1 cellular context compared by ENCODE assay signal in the genomic region with DNA sequence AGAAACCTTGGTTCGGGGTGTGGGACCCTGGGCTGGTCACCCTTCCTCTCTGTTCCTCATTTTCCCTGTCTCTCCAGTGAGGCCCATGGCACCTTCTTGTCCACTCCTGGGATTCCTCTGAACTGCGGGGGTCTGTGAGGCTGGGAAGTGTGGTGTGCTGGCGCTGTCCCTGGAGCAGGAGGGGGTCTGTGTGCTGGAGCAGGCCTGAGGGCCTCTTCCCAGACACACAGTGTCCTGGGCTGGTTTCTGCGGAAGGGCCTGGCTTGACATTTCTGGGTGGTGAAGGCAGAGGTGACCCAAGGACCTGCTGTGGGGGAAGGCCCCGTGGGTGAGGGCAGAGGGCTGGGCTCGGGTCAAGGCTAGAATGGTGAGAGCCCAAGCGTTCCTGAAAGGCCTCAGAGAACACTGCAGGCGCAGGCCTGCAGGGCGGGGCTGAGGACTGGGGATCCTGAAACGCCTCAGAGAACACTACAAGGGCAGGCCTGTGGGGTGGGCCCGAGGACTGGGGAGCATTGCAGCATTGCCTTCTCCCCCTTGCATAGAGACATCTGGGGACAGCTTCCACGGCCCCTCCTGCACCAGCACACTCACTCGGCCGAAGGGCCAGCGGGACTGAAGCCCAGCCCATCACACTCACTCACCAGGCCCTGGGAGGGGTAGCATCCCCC.
A peak's percentile ranks its signal among the peaks of the same experiment; 100 is the strongest.
TF ChIP-seq lines count a peak whose summit lies in the region.

No MANE protein-coding gene starts in this region.

TF ChIP-seq in HepG2, 621 proteins besides CTCF, POLR2A, EP300 and RAD21 (continued from another document and continues in another):
- TF ChIP-seq, protein P1, sequence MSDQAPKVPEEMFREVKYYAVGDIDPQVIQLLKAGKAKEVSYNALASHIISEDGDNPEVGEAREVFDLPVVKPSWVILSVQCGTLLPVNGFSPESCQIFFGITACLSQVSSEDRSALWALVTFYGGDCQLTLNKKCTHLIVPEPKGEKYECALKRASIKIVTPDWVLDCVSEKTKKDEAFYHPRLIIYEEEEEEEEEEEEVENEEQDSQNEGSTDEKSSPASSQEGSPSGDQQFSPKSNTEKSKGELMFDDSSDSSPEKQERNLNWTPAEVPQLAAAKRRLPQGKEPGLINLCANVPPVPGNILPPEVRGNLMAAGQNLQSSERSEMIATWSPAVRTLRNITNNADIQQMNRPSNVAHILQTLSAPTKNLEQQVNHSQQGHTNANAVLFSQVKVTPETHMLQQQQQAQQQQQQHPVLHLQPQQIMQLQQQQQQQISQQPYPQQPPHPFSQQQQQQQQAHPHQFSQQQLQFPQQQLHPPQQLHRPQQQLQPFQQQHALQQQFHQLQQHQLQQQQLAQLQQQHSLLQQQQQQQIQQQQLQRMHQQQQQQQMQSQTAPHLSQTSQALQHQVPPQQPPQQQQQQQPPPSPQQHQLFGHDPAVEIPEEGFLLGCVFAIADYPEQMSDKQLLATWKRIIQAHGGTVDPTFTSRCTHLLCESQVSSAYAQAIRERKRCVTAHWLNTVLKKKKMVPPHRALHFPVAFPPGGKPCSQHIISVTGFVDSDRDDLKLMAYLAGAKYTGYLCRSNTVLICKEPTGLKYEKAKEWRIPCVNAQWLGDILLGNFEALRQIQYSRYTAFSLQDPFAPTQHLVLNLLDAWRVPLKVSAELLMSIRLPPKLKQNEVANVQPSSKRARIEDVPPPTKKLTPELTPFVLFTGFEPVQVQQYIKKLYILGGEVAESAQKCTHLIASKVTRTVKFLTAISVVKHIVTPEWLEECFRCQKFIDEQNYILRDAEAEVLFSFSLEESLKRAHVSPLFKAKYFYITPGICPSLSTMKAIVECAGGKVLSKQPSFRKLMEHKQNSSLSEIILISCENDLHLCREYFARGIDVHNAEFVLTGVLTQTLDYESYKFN (CRISPR knock-in tag; conservative IDR thresholded peaks at IDR 0.05), result peak; percentile 63
- TF ChIP-seq SKI (IDR thresholded peaks at IDR 0.05; ENCODE audit: partially characterized antibody) (peak; percentile 19), ATF2 (CRISPR knock-in tag; IDR thresholded peaks at IDR 0.05) (peak; percentile 13; the same call in 1 of the 2 replicates), RAD51 (IDR thresholded peaks at IDR 0.05; ENCODE audit: borderline replicate concordance) (no peak), RFXAP (CRISPR knock-in tag; IDR thresholded peaks at IDR 0.05; ENCODE audit: borderline replicate concordance) (no peak), TERF1 (CRISPR knock-in tag; IDR thresholded peaks at IDR 0.05) (no peak), MED13 (CRISPR knock-in tag; IDR thresholded peaks at IDR 0.05) (peak; percentile 1; the same call in 1 of the 2 replicates), ZNF839 (CRISPR knock-in tag; IDR thresholded peaks at IDR 0.05; ENCODE audit: borderline replicate concordance) (peak; percentile 25; the same call in 1 of the 2 replicates), HOXA5 (CRISPR knock-in tag; IDR thresholded peaks at IDR 0.05) (peak; percentile 12; the same call in 1 of the 2 replicates), NAIF1 (CRISPR knock-in tag; IDR thresholded peaks at IDR 0.05; ENCODE audit: borderline replicate concordance) (no peak), TAF1 (CRISPR knock-in tag; IDR thresholded peaks at IDR 0.05) (peak; percentile 48), ZNF598 (CRISPR knock-in tag; IDR thresholded peaks at IDR 0.05; ENCODE audit: borderline replicate concordance) (0 out of 2 replicates have a peak, but pooled peaks have one; percentile 21), PLRG1 (conservative IDR thresholded peaks at IDR 0.05) (no peak), ZSCAN21 (CRISPR knock-in tag; IDR thresholded peaks at IDR 0.05; ENCODE audit: borderline replicate concordance) (peak; percentile 8; the same call in 1 of the 2 replicates), SATB2 (CRISPR knock-in tag; IDR thresholded peaks at IDR 0.05) (no peak), HOXA3 (CRISPR knock-in tag; IDR thresholded peaks at IDR 0.05) (0 out of 2 replicates have a peak, but pooled peaks have one; percentile 12), ELF1 (CRISPR knock-in tag; IDR thresholded peaks at IDR 0.05) (no peak), ZNF572 (CRISPR knock-in tag; IDR thresholded peaks at IDR 0.05) (peak; percentile 78; the same call in 1 of the 2 replicates), ZNF768 (CRISPR knock-in tag; IDR thresholded peaks at IDR 0.05) (peak; percentile 63), ASH2L (IDR thresholded peaks at IDR 0.05; ENCODE audit: insufficient read length, low read depth, low read length) (peak; percentile 59), ZNF607 (CRISPR knock-in tag; IDR thresholded peaks at IDR 0.05; ENCODE audit: borderline replicate concordance) (peak; percentile 48; the same call in 1 of the 2 replicates), REPIN1 (CRISPR knock-in tag; IDR thresholded peaks at IDR 0.05; ENCODE audit: borderline replicate concordance, low read depth) (peak; percentile 59; the same call in 1 of the 2 replicates), NKX3-1 (CRISPR knock-in tag; IDR thresholded peaks at IDR 0.05) (0 out of 2 replicates have a peak, but pooled peaks have one; percentile 60), ZNF75D (CRISPR knock-in tag; IDR thresholded peaks at IDR 0.05; ENCODE audit: borderline replicate concordance) (no peak; the same call in 1 of the 2 replicates), SMAD1 (CRISPR knock-in tag; IDR thresholded peaks at IDR 0.05; ENCODE audit: borderline replicate concordance, low read depth) (no peak; the same call in 1 of the 2 replicates), ZNF446 (CRISPR knock-in tag; IDR thresholded peaks at IDR 0.05) (peak; percentile 74; the same call in 1 of the 2 replicates), PRDM10 (CRISPR knock-in tag; IDR thresholded peaks at IDR 0.05; ENCODE audit: low read depth) (0 out of 2 replicates have a peak, but pooled peaks have one; percentile 21), GATAD2A (CRISPR knock-in tag; IDR thresholded peaks at IDR 0.05) (0 out of 2 replicates have a peak, but pooled peaks have one; percentile 8), ZBTB20 (CRISPR knock-in tag; IDR thresholded peaks at IDR 0.05; ENCODE audit: borderline replicate concordance, low read depth) (0 out of 2 replicates have a peak, but pooled peaks have one; percentile 43), ZZZ3 (CRISPR knock-in tag; IDR thresholded peaks at IDR 0.05; ENCODE audit: borderline replicate concordance) (0 out of 2 replicates have a peak, but pooled peaks have one; percentile 82), JUND (CRISPR knock-in tag; IDR thresholded peaks at IDR 0.05) (no peak), MIER3 (CRISPR knock-in tag; IDR thresholded peaks at IDR 0.05; ENCODE audit: borderline replicate concordance) (peak; percentile 27; the same call in 1 of the 2 replicates), MAF1 (CRISPR knock-in tag; IDR thresholded peaks at IDR 0.05; ENCODE audit: borderline replicate concordance) (no peak)
- TF ChIP-seq, protein P2, sequence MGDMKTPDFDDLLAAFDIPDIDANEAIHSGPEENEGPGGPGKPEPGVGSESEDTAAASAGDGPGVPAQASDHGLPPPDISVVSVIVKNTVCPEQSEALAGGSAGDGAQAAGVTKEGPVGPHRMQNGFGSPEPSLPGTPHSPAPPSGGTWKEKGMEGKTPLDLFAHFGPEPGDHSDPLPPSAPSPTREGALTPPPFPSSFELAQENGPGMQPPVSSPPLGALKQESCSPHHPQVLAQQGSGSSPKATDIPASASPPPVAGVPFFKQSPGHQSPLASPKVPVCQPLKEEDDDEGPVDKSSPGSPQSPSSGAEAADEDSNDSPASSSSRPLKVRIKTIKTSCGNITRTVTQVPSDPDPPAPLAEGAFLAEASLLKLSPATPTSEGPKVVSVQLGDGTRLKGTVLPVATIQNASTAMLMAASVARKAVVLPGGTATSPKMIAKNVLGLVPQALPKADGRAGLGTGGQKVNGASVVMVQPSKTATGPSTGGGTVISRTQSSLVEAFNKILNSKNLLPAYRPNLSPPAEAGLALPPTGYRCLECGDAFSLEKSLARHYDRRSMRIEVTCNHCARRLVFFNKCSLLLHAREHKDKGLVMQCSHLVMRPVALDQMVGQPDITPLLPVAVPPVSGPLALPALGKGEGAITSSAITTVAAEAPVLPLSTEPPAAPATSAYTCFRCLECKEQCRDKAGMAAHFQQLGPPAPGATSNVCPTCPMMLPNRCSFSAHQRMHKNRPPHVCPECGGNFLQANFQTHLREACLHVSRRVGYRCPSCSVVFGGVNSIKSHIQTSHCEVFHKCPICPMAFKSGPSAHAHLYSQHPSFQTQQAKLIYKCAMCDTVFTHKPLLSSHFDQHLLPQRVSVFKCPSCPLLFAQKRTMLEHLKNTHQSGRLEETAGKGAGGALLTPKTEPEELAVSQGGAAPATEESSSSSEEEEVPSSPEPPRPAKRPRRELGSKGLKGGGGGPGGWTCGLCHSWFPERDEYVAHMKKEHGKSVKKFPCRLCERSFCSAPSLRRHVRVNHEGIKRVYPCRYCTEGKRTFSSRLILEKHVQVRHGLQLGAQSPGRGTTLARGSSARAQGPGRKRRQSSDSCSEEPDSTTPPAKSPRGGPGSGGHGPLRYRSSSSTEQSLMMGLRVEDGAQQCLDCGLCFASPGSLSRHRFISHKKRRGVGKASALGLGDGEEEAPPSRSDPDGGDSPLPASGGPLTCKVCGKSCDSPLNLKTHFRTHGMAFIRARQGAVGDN (CRISPR knock-in tag; IDR thresholded peaks at IDR 0.05), result peak; percentile 80
- TF ChIP-seq, protein P3, sequence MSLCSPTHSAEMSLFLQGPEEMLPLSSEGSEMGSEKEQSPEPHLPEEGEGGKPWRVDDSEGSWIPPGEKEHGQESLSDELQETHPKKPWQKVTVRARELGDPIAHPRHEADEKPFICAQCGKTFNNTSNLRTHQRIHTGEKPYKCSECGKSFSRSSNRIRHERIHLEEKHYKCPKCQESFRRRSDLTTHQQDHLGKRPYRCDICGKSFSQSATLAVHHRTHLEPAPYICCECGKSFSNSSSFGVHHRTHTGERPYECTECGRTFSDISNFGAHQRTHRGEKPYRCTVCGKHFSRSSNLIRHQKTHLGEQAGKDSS (CRISPR knock-in tag; IDR thresholded peaks at IDR 0.05; ENCODE audit: borderline replicate concordance, low read depth), result no peak
- TF ChIP-seq, protein P4, sequence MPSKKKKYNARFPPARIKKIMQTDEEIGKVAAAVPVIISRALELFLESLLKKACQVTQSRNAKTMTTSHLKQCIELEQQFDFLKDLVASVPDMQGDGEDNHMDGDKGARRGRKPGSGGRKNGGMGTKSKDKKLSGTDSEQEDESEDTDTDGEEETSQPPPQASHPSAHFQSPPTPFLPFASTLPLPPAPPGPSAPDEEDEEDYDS (CRISPR knock-in tag; IDR thresholded peaks at IDR 0.05), result no peak; the same call in 1 of the 2 replicates
- TF ChIP-seq, protein P5, sequence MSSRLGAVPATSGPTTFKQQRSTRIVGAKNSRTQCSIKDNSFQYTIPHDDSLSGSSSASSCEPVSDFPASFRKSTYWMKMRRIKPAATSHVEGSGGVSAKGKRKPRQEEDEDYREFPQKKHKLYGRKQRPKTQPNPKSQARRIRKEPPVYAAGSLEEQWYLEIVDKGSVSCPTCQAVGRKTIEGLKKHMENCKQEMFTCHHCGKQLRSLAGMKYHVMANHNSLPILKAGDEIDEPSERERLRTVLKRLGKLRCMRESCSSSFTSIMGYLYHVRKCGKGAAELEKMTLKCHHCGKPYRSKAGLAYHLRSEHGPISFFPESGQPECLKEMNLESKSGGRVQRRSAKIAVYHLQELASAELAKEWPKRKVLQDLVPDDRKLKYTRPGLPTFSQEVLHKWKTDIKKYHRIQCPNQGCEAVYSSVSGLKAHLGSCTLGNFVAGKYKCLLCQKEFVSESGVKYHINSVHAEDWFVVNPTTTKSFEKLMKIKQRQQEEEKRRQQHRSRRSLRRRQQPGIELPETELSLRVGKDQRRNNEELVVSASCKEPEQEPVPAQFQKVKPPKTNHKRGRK (CRISPR knock-in tag; IDR thresholded peaks at IDR 0.05), result no peak
- TF ChIP-seq, protein P6, sequence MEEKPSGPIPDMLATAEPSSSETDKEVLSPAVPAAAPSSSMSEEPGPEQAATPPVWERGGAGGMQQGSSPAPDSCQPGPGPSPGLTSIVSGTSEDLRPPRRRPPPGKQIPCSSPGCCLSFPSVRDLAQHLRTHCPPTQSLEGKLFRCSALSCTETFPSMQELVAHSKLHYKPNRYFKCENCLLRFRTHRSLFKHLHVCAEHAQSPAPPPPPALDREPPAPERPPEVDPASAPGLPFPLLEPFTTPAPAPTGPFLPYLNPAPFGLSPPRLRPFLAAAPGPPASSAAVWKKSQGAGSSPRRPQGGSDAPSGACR (CRISPR knock-in tag; IDR thresholded peaks at IDR 0.05), result peak; percentile 87; the same call in 1 of the 2 replicates
